Comparison of ENCODE assay signal across 2 cellular contexts in genomic region chr13:51800456-51800855, GRCh38.
TF ChIP-seq lines count a peak whose summit lies in the region.

No MANE protein-coding gene starts in this region.

TF ChIP-seq in liver, 16 proteins besides CTCF, POLR2A, EP300 and RAD21:
- TF ChIP-seq JUND (IDR thresholded peaks at IDR 0.05), result no peak
- no peak for TF ChIP-seq REST (IDR thresholded peaks at IDR 0.05)
- TF ChIP-seq ZBTB33 (IDR thresholded peaks at IDR 0.05), result no peak
- TF ChIP-seq YY1 (IDR thresholded peaks at IDR 0.05), result peak; percentile 29
- peak; percentile 69 for TF ChIP-seq FOXA2 (IDR thresholded peaks at IDR 0.05)
- peak; percentile 43 to 70 for TF ChIP-seq HNF4A (conservative IDR thresholded peaks at IDR 0.05)
- no peak for TF ChIP-seq ATF3 (IDR thresholded peaks at IDR 0.05)
- TF ChIP-seq SP1 (IDR thresholded peaks at IDR 0.05), result peak; percentile 8
- TF ChIP-seq NR2F2 (IDR thresholded peaks at IDR 0.05), result no peak
- TF ChIP-seq MAX (IDR thresholded peaks at IDR 0.05), result no peak
- no peak for TF ChIP-seq GABPA (IDR thresholded peaks at IDR 0.05 in 1 of 2, conservative IDR thresholded peaks at IDR 0.05 in 1 of 2)
- TF ChIP-seq RXRA (IDR thresholded peaks at IDR 0.05), result peak in 1 of 2 donors; percentile 45
- TF ChIP-seq EGR1 (IDR thresholded peaks at IDR 0.05; ENCODE audit: low read depth in 2 of 2), result no peak
- no peak for TF ChIP-seq HNF4G (IDR thresholded peaks at IDR 0.05)
- TF ChIP-seq TAF1 (conservative IDR thresholded peaks at IDR 0.05), result no peak

TF ChIP-seq in HepG2, 621 proteins besides CTCF, POLR2A, EP300 and RAD21:
- no peak for TF ChIP-seq GABPA (IDR thresholded peaks at IDR 0.05; ENCODE audit: low read depth, low read length)
- TF ChIP-seq GABPA (CRISPR knock-in tag; IDR thresholded peaks at IDR 0.05; ENCODE audit: low read depth), result no peak
- TF ChIP-seq STAT5B (CRISPR knock-in tag; IDR thresholded peaks at IDR 0.05), result no peak
- TF ChIP-seq CBX2 (IDR thresholded peaks at IDR 0.05; ENCODE audit: low read depth, low read length), result no peak
- TF ChIP-seq CBX2 (CRISPR knock-in tag; IDR thresholded peaks at IDR 0.05; ENCODE audit: low read depth), result no peak
- no peak for TF ChIP-seq CBX5 (CRISPR knock-in tag; IDR thresholded peaks at IDR 0.05; ENCODE audit: borderline replicate concordance)
- TF ChIP-seq ZNF350 (CRISPR knock-in tag; IDR thresholded peaks at IDR 0.05; ENCODE audit: borderline replicate concordance, low read depth), result no peak
- TF ChIP-seq RCOR2 (CRISPR knock-in tag; IDR thresholded peaks at IDR 0.05), result no peak
- TF ChIP-seq KLF13 (CRISPR knock-in tag; IDR thresholded peaks at IDR 0.05), result no peak
- no peak for TF ChIP-seq SUZ12 (IDR thresholded peaks at IDR 0.05; ENCODE audit: low read depth, low read length)
- TF ChIP-seq ZBTB49 (CRISPR knock-in tag; IDR thresholded peaks at IDR 0.05; ENCODE audit: borderline replicate concordance), result no peak
- TF ChIP-seq ZNF280D (CRISPR knock-in tag; IDR thresholded peaks at IDR 0.05), result no peak
- TF ChIP-seq PHF5A (CRISPR knock-in tag; IDR thresholded peaks at IDR 0.05; ENCODE audit: low read depth, unreplicated experiment), result no peak
- no peak for TF ChIP-seq SATB2 (CRISPR knock-in tag; IDR thresholded peaks at IDR 0.05)
- TF ChIP-seq ATF7-NPFF (CRISPR knock-in tag; IDR thresholded peaks at IDR 0.05; ENCODE audit: low read depth), result no peak
- no peak for TF ChIP-seq ZSCAN20 (CRISPR knock-in tag; IDR thresholded peaks at IDR 0.05; ENCODE audit: borderline replicate concordance)
